ENCODE assay signal across 20 cellular contexts in the genomic region with DNA sequence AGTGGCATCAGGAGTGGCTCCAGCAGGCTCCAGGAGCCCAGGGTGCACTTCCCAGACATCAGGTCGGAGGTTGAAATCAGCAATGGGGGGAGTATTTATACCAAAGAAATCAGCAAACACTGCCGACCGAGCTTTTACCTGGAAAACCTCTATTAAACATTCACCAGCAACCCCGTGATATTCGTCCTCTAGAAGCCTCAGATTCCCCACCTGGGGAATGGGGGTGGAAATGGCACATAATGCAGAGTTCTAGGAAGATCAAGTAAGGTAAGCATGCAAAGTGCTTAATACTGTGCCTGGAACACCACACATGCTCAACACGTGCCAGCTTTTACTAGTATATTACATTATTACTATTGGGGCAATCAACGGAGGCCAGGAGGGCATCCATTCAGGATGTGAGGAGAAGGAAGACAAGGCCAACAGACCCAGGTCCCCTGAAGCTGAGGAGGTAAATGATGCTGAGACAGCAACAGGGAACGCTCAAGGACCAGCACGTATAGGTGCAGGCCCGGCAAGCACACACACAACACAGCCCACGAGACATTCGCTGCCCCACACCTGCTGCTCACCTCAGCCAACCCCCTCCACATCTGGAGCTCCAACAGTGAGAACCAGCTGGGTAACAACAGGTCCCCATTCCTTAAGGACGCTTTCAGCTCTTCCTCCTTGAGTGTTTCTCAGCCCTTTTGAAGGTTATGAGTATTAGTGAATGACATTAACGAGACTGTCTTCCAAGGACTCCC.
"Had no signal": no experiment of that assay in that cellular context is flagged by ENCODE, and none has a peak within 500 bp of the region (broad histone marks: within the 10 kb centered on the region; RNA-seq: fewer than 3 reads in every experiment).

No MANE protein-coding gene starts in this region.

- H3K4me3 ChIP-seq: left lung, mucosa of descending colon, transverse colon had no signal

- H3K27me3 Mint-ChIP-seq: activated naive CD8-positive, alpha-beta T cell treated with anti-CD3 and anti-CD28 coated beads for 36 hours; dendritic cell treated with granulocyte-macrophage colony-stimulating factor and Interleukin-4, amounts not matched to agents 40 ng/mL and 50 ng/mL, for 4 days; progenitor cell of endocrine pancreas; stimulated activated naive B cell treated with anti-CD40 and anti-IgM and Interleukin-4, amounts not matched to agents 10 μg/mL and 1 μg/mL and 100 μg/mL, for 72 hours had no signal

- H3K27ac Mint-ChIP-seq: activated CD4-positive, alpha-beta memory T cell treated with anti-CD3 and anti-CD28 coated beads for 36 hours; activated naive CD8-positive, alpha-beta T cell treated with anti-CD3 and anti-CD28 coated beads for 36 hours; dendritic cell treated with granulocyte-macrophage colony-stimulating factor and Interleukin-4, amounts not matched to agents 40 ng/mL and 50 ng/mL, for 4 days; progenitor cell of endocrine pancreas; stimulated activated naive B cell treated with anti-CD40 and anti-IgM and Interleukin-4, amounts not matched to agents 10 μg/mL and 1 μg/mL and 100 μg/mL, for 72 hours had no signal

- H3K9me3 Mint-ChIP-seq: activated CD4-positive, alpha-beta memory T cell treated with anti-CD3 and anti-CD28 coated beads for 36 hours; activated naive CD8-positive, alpha-beta T cell treated with anti-CD3 and anti-CD28 coated beads for 36 hours; dendritic cell treated with granulocyte-macrophage colony-stimulating factor and Interleukin-4, amounts not matched to agents 40 ng/mL and 50 ng/mL, for 4 days; stimulated activated naive B cell treated with anti-CD40 and anti-IgM and Interleukin-4, amounts not matched to agents 10 μg/mL and 1 μg/mL and 100 μg/mL, for 72 hours had no signal

- H3K4me3 Mint-ChIP-seq: activated CD4-positive, alpha-beta memory T cell treated with anti-CD3 and anti-CD28 coated beads for 36 hours; activated naive CD8-positive, alpha-beta T cell treated with anti-CD3 and anti-CD28 coated beads for 36 hours; dendritic cell treated with granulocyte-macrophage colony-stimulating factor and Interleukin-4, amounts not matched to agents 40 ng/mL and 50 ng/mL, for 4 days; stimulated activated naive B cell treated with anti-CD40 and anti-IgM and Interleukin-4, amounts not matched to agents 10 μg/mL and 1 μg/mL and 100 μg/mL, for 72 hours had no signal

- ATAC-seq: left lung; mucosa of descending colon; stimulated activated naive B cell treated with anti-CD40 and anti-IgM and Interleukin-4, amounts not matched to agents 10 μg/mL and 1 μg/mL and 100 μg/mL, for 72 hours had no signal

- H3K27me3 ChIP-seq: left lung, transverse colon had no signal

- DNase-seq: activated CD4-positive, alpha-beta memory T cell treated with anti-CD3 and anti-CD28 coated beads for 36 hours; activated CD4-positive, alpha-beta T cell treated with anti-CD3 and anti-CD28 coated beads for 4 hours; activated CD4-positive, CD25-positive, alpha-beta regulatory T cell; activated naive CD4-positive, alpha-beta T cell treated with Interleukin-2 at 50 U/mL for 16 hours; activated naive CD8-positive, alpha-beta T cell treated with anti-CD3 and anti-CD28 coated beads for 36 hours; activated T-cell treated with anti-CD3 and anti-CD28 coated beads, Interleukin-2, amount 50 U/mL, for 48 hours; amygdala; effector CD4-positive, alpha-beta T cell; erythroblast; left lung; mammary epithelial cell; mucosa of descending colon; retina; stimulated activated CD4-positive, alpha-beta T cell treated with anti-CD3 and anti-CD28 coated beads, Interleukin-2, amount 100 ng/mL, for 48 hours; stimulated activated CD8-positive, alpha-beta memory T cell treated with anti-CD3 and anti-CD28 coated beads, Interleukin-4, amount 100 ng/mL, for 48 hours; stimulated activated naive B cell treated with anti-CD40 and anti-IgM and Interleukin-4, amounts not matched to agents 10 μg/mL and 1 μg/mL and 100 μg/mL, for 72 hours; T1000; transverse colon had no signal

- H3K27ac ChIP-seq: left lung, transverse colon had no signal

- H3K36me3 ChIP-seq: left lung, transverse colon had no signal

- H3K9me3 ChIP-seq: left lung, mucosa of descending colon, transverse colon had no signal

- H3K36me3 Mint-ChIP-seq: activated CD4-positive, alpha-beta memory T cell treated with anti-CD3 and anti-CD28 coated beads for 36 hours; activated naive CD8-positive, alpha-beta T cell treated with anti-CD3 and anti-CD28 coated beads for 36 hours had no signal

- H3K4me1 Mint-ChIP-seq: activated naive CD8-positive, alpha-beta T cell treated with anti-CD3 and anti-CD28 coated beads for 36 hours had no signal
